In the genomic region with DNA sequence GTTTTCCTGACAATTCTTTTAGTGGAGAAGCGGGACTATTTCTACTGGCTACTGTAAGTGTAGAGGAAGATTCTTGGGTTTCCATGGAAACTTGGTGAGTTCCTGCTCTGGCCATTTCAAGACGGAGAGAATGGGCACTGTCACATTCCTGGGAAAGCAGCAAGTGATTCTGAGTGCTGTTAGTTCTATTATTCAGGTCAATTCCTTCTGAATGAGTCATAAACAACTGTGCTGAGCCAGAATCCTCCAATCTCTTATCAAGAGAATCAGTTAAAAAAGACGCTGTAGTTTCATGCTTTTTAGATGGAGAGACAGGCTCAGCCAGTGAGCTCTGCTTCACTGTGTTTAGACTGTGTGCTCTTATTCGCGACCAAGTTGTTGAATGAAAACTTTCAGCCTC, we compare ENCODE assay signal across 9 cellular contexts. TPM values are rescaled to one million over a fixed set of nuclear protein-coding genes. Genes with fewer than 3 reads are reported as not detected.
DNase-seq lines count a peak whose midpoint lies in the region; ATAC-seq, FAIRE-seq and TF ChIP-seq lines count a peak whose summit lies in the region.
"Had no signal": no experiment of that assay in that cellular context is flagged by ENCODE, and none has a peak within 500 bp of the region (broad histone marks: within the 10 kb centered on the region; RNA-seq: fewer than 3 reads in every experiment).

No MANE protein-coding gene starts in this region.

- TF ChIP-seq CTCF in keratinocyte (optimal IDR thresholded peaks at IDR 0.05 in 1 of 3, IDR thresholded peaks at IDR 0.05 in 1 of 3, conservative IDR thresholded peaks at IDR 0.05 in 1 of 3; ENCODE audit: extremely low read depth in 1 of 3, insufficient read depth in 2 of 3, low read length in 3 of 3): no peak

- peaks cover 5% of the 10 kb centered on the region for H4K20me1 ChIP-seq in keratinocyte (ENCODE audit: control insufficient read depth, extremely low read depth, insufficient read depth, low read length)

- H3K27me3 ChIP-seq in keratinocyte (ENCODE audit: control insufficient read depth, extremely low read depth, insufficient read depth, low read length) (no peaks in the 10 kb centered on the region), small intestine (ENCODE audit: control insufficient read depth in 2 of 2, insufficient read depth in 2 of 2, low read length in 2 of 2) (no peaks in the 10 kb centered on the region)

- peak overlapping the region; percentile 63 for H3K4me2 ChIP-seq in keratinocyte (ENCODE audit: control insufficient read depth, extremely low read depth, insufficient read depth, low read depth, low read length)

- H3K36me3 ChIP-seq in keratinocyte (ENCODE audit: control insufficient read depth in 2 of 2, extremely low read depth in 1 of 2, insufficient read depth in 2 of 2, low read length in 2 of 2) (peaks cover 4 to 10% of the 10 kb centered on the region in 2 experiments), small intestine (ENCODE audit: control insufficient read depth in 2 of 2, insufficient read depth in 2 of 2, low read length in 2 of 2) (peaks cover 0 to 15% of the 10 kb centered on the region in 2 donors)

- H2AFZ ChIP-seq in keratinocyte (ENCODE audit: control insufficient read depth, low read length): no peak overlapping the region

- ATAC-seq in GM18867 (IDR thresholded peaks at IDR 0.05; ENCODE audit: unreplicated experiment) (no peak), HG02571 (IDR thresholded peaks at IDR 0.05; ENCODE audit: unreplicated experiment) (no peak)

- peaks cover 47% of the 10 kb centered on the region for H3K79me2 ChIP-seq in keratinocyte (ENCODE audit: control insufficient read depth, insufficient read depth, low read length)

- dilution Hi-C loops in keratinocyte (cut with MboI; ENCODE audit: extremely low pct_ligation_motif_present, low sequenced_read_pairs): no loop called here

- H3K9ac ChIP-seq in keratinocyte (ENCODE audit: control insufficient read depth, extremely low read depth, insufficient read depth, low read length): no peak overlapping the region

- FAIRE-seq in keratinocyte (lab: Jason Lieb, UNC) (peak; percentile 93), small intestine (lab: Jason Lieb, UNC) (no peak)

- peak; percentile 42 for DNase-seq in 8988T
- DNase-seq in HCEC 1CT: peak; percentile 87
- DNase-seq in amniotic stem cell (lab: John Stamatoyannopoulos, UW): peak; percentile 88
- peak; percentile 32 for DNase-seq in keratinocyte (ENCODE audit: low read depth, low spot score)
- no peak for DNase-seq in small intestine
- DNase-seq in mucosa of gallbladder (ENCODE audit: low spot score): no peak
- DNase-seq: NCI-H1436 treated with DMSO at 0.1 percent for 48 hours had no signal

- no peak overlapping the region for H3K27ac ChIP-seq in keratinocyte (ENCODE audit: control insufficient read depth, insufficient read depth, low read length)
- no peak overlapping the region for H3K27ac ChIP-seq in small intestine (ENCODE audit: low read depth in 1 of 2, low read length in 1 of 2)

- peaks cover 10% of the 10 kb centered on the region for H3K4me1 ChIP-seq in keratinocyte (ENCODE audit: control insufficient read depth, extremely low read depth, insufficient read depth, low read length)
- H3K4me1 ChIP-seq in small intestine (ENCODE audit: control insufficient read depth in 2 of 2, insufficient read depth in 1 of 2, low read depth in 1 of 2, low read length in 1 of 2): no peaks in the 10 kb centered on the region

- no peaks in the 10 kb centered on the region for H3K9me3 ChIP-seq in keratinocyte (ENCODE audit: control insufficient read depth, low read depth, low read length)
- no peaks in the 10 kb centered on the region for H3K9me3 ChIP-seq in small intestine (ENCODE audit: control insufficient read depth, low read depth)

- H3K4me3 ChIP-seq in keratinocyte (ENCODE audit: control insufficient read depth in 2 of 3, extremely low read depth in 1 of 3, insufficient read depth in 2 of 3, low read depth in 1 of 3, low read length in 3 of 3) (peak overlapping the region in 1 of 3 experiments; percentile 5), small intestine (ENCODE audit: low read depth in 1 of 2, low read length in 2 of 2) (no peak overlapping the region)

- no peaks in the 10 kb centered on the region for H3K9me1 ChIP-seq in keratinocyte (ENCODE audit: control insufficient read depth, extremely low read depth, insufficient read depth, low read length)

- WGBS in small intestine, 3 donors: 71 to 81% (median 73%) methylated on average over 5 of the region's 5 CpGs

RNA-seq across cellular contexts. Expression of a gene that starts 19.6 kb away (rescaled TPM):
- 20.1 to 30.8 TPM (median 26.5 TPM) in 3 replicates for polyA plus RNA-seq in keratinocyte
- 33.4 TPM for polyA plus RNA-seq in keratinocyte (2011; ENCODE audit: low read depth)
- 12.8 and 25.5 TPM in 2 replicates for polyA plus RNA-seq in keratinocyte (2011; cell fraction: cytosol; rRNA removed)
- polyA plus RNA-seq in keratinocyte (2011; cell fraction: nucleus; rRNA removed): 28.3 and 29.6 TPM in 2 replicates
- polyA plus RNA-seq in keratinocyte (2012; ENCODE audit: low replicate concordance): 11.3 and 11.9 TPM in 2 replicates
- polyA minus RNA-seq in keratinocyte: 10.3 to 50.9 TPM (median 41.2 TPM) in 3 replicates
- polyA minus RNA-seq in keratinocyte (2011; cell fraction: cytosol; rRNA and poly(A)+ RNA removed): 10.2 TPM
- polyA minus RNA-seq in keratinocyte (2011; cell fraction: nucleus; rRNA and poly(A)+ RNA removed): 14.4 and 34.3 TPM in 2 replicates
- 1 to 10 TPM; 5.4 to 7.5 (median 6.9) TPM for polyA plus RNA-seq in small intestine
- total RNA-seq in mucosa of gallbladder: 44.8 TPM

RNA-seq across cellular contexts. Expression of a gene that starts 51.1 kb away (rescaled TPM):
- 20.6 to 27.4 TPM (median 20.9 TPM) in 3 replicates for polyA plus RNA-seq in keratinocyte
- polyA plus RNA-seq in keratinocyte (2011; ENCODE audit: low read depth): 48.2 TPM
- 14.9 and 15.5 TPM in 2 replicates for polyA plus RNA-seq in keratinocyte (2011; cell fraction: cytosol; rRNA removed)
- polyA plus RNA-seq in keratinocyte (2011; cell fraction: nucleus; rRNA removed): 24.5 and 30.2 TPM in 2 replicates
- polyA plus RNA-seq in keratinocyte (2012; ENCODE audit: low replicate concordance): 13.3 and 27.6 TPM in 2 replicates
- 15.2 to 25.4 TPM (median 21.9 TPM) in 3 replicates for polyA minus RNA-seq in keratinocyte
- polyA minus RNA-seq in keratinocyte (2011; cell fraction: cytosol; rRNA and poly(A)+ RNA removed): 26.3 TPM
- 21.0 and 41.2 TPM in 2 replicates for polyA minus RNA-seq in keratinocyte (2011; cell fraction: nucleus; rRNA and poly(A)+ RNA removed)
- 10 to 100 TPM; 13.7 to 38.9 (median 31.1) TPM for polyA plus RNA-seq in small intestine
- 83.8 TPM for total RNA-seq in mucosa of gallbladder

Comparison
In these comparisons a context has a peak if more than half of its experiments do, and no peak if none do; other contexts are left out.
1. DNase-seq: peak in 8988T (single experiment), HCEC 1CT (single experiment), amniotic stem cell (single experiment) and keratinocyte (single experiment); none in small intestine (single experiment) and mucosa of gallbladder (single experiment).